ENCODE assay signal across 1 cellular context in the genomic region with DNA sequence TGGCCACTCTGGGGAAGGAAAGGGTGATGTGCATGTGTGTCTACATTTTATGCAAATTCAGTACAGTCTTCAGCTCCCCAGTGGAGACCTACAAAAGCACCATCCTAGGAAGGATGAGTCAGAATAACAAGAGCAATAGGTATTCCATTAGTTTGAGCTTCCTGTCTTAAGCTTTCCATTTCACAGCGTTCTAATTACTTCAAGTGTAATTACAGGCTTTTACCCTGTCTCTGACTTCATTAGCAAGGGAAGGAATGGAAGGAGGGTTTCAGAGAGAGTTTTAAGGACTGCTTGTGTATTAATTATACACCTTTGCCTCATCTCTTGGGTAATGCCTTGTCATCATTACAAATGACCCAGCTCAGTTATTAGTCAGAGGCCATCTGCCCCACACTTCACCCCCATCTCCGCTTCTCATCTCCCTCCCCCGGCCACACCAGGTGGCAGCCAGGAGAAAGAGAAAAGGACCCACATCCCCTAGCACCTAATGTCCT.
TF ChIP-seq lines count a peak whose summit lies in the region.

No MANE protein-coding gene starts in this region.

TF ChIP-seq in H1, 55 proteins besides CTCF, POLR2A, EP300 and RAD21 (continued from another document):
- no peak for TF ChIP-seq GABPA (IDR thresholded peaks at IDR 0.05; ENCODE audit: borderline replicate concordance, insufficient read depth, low read length)
TF ChIP-seq in H1: peak in this region for 0.
